In the genomic region with DNA sequence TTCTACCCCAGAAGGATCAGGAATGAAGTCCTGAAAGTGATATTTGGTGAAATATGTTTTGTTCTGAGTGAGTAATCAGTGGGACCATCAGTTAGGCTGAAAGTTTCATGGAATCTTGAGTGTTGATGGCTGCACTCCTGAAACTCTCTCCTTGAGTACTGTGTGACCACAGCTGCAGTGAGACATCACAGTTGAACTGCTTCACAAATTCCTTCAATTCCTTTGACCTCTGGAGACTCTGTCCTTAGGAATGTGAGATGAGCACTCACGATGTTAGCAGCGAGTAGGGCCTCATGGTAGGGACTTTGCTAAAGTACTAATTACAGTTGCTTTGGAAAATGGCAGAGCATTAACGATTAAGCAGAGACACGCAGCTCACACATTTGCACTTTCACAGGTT, we compare ENCODE assay signal across 1 cellular context.
A peak's percentile ranks its signal among the peaks of the same experiment; 100 is the strongest.
TF ChIP-seq lines count a peak whose summit lies in the region.

No MANE protein-coding gene starts in this region.

TF ChIP-seq in GM23338, 12 proteins besides CTCF, POLR2A, EP300 and RAD21 (continued from another document):
- TF ChIP-seq ZNF462 (CRISPR knock-in tag; IDR thresholded peaks at IDR 0.05) = peak; percentile 75; the same call in 1 of the 2 replicates
TF ChIP-seq in GM23338: peak in this region for 1.
